In genomic region chr6:57243954-57244353, GRCh38 we compare ENCODE assay signal across 19 cellular contexts. TPM values are rescaled to one million over a fixed set of nuclear protein-coding genes. Genes with fewer than 3 reads are reported as not detected.
DNase-seq lines count a peak whose midpoint lies in the region; ATAC-seq, FAIRE-seq and TF ChIP-seq lines count a peak whose summit lies in the region.
"Had no signal": no experiment of that assay in that cellular context is flagged by ENCODE, and none has a peak within 500 bp of the region (broad histone marks: within the 10 kb centered on the region; RNA-seq: fewer than 3 reads in every experiment).

No MANE protein-coding gene starts in this region.

- no peak for FAIRE-seq in HepG2 (lab: Jason Lieb, UNC)
- FAIRE-seq: A549, GM12892, GM18507 had no signal

- no peaks in the 10 kb centered on the region for H3K79me2 ChIP-seq in HepG2 (ENCODE audit: insufficient read depth, low read length)
- H3K79me2 ChIP-seq in osteoblast (ENCODE audit: insufficient read depth, low read length), result no peaks in the 10 kb centered on the region

- in situ Hi-C loops in HepG2 (cut with HindIII; ENCODE audit: extremely low pct_ligation_motif_present, low pct_unique_long_range_greater_than_20kb), result no loop called here

- H3K4me2 ChIP-seq in HepG2 (ENCODE audit: low read depth, low read length) (no peak overlapping the region), osteoblast (ENCODE audit: insufficient read depth, low read length) (no peak overlapping the region)
- H3K4me2 ChIP-seq: A549, BLaER1 had no signal

- intact Hi-C loops in HepG2 (cut with micrococcal nuclease; ENCODE audit: unreplicated experiment), result no loop called here
- intact Hi-C loops in right lobe of liver (cut with DNase I), result no loop called here
- intact Hi-C loops in uterus (cut with DNase I; ENCODE audit: low total_unique reads), result no loop called here

- TF ChIP-seq POLR2A in HepG2 (IDR thresholded peaks at IDR 0.05; ENCODE audit: insufficient read depth in 1 of 2, low read depth in 2 of 2, low read length in 2 of 2), result no peak
- TF ChIP-seq POLR2A in right lobe of liver (IDR thresholded peaks at IDR 0.05), result no peak
- TF ChIP-seq POLR2A in uterus (IDR thresholded peaks at IDR 0.05), result no peak

- BruUV-seq in HepG2 (replicated peaks; lab: Mats Ljungman, UMichigan), result no TSS peak

- CTCF ChIA-PET in HepG2 (lab: Yijun Ruan, JAX; ENCODE audit: low intra/inter-chr PET ratio, low total read pairs), result no interaction called here

- no peaks in the 10 kb centered on the region for H3K27me3 ChIP-seq in HepG2 (ENCODE audit: control insufficient read depth in 1 of 2, insufficient read depth in 2 of 2, low read length in 2 of 2)
- no peaks in the 10 kb centered on the region for H3K27me3 ChIP-seq in right lobe of liver
- no peaks in the 10 kb centered on the region for H3K27me3 ChIP-seq in osteoblast (ENCODE audit: insufficient read depth, low read length)
- no peaks in the 10 kb centered on the region for H3K27me3 ChIP-seq in uterus
- H3K27me3 ChIP-seq: BLaER1 had no signal

- ATAC-seq in HepG2 (no peak), right lobe of liver (no peak), HG02798 (IDR thresholded peaks at IDR 0.05; ENCODE audit: poor library complexity, unreplicated experiment) (no peak)
- ATAC-seq: A549 had no signal

- no peak overlapping the region for H2AFZ ChIP-seq in HepG2 (ENCODE audit: low read length)
- H2AFZ ChIP-seq in osteoblast (ENCODE audit: low read length), result no peak overlapping the region
- H2AFZ ChIP-seq: GM23248 had no signal

- H4K20me1 ChIP-seq in HepG2 (ENCODE audit: insufficient read depth, low read length) (no peaks in the 10 kb centered on the region), osteoblast (ENCODE audit: insufficient read depth, low read length) (no peaks in the 10 kb centered on the region)
- H4K20me1 ChIP-seq: BLaER1 had no signal

- H3K4me3 ChIP-seq in HepG2 (replicated peaks in 1 of 3; ENCODE audit: insufficient read depth in 1 of 3, low read depth in 2 of 3, low read length in 3 of 3) (no peak overlapping the region), right lobe of liver (no peak overlapping the region), osteoblast (ENCODE audit: insufficient read depth, low read length) (no peak overlapping the region), uterus (no peak overlapping the region)
- H3K4me3 ChIP-seq: A549, BLaER1, GM23248, HAP-1 had no signal

- POLR2A ChIA-PET in HepG2 (lab: Yijun Ruan, JAX), result no interaction called here

- H3K36me3 ChIP-seq in HepG2 (replicated peaks in 1 of 2; ENCODE audit: control insufficient read depth in 1 of 2, insufficient read depth in 2 of 2, low read length in 2 of 2) (no peaks in the 10 kb centered on the region), right lobe of liver (no peaks in the 10 kb centered on the region), osteoblast (ENCODE audit: insufficient read depth, low read length) (no peaks in the 10 kb centered on the region), uterus (no peaks in the 10 kb centered on the region)
- H3K36me3 ChIP-seq: BLaER1, HAP-1 had no signal

- H3K27ac ChIP-seq in HepG2 (ENCODE audit: extremely low read length, insufficient read depth, low read length) (no peak overlapping the region), right lobe of liver (no peak overlapping the region), osteoblast (ENCODE audit: low read depth, low read length) (peak overlapping the region; percentile 78), uterus (peak overlapping the region; percentile 78 to 92)
- H3K27ac ChIP-seq: 22Rv1, BLaER1, HL-60 had no signal

- H3K9me3 ChIP-seq in HepG2 (ENCODE audit: low read length) (no peaks in the 10 kb centered on the region), right lobe of liver (no peaks in the 10 kb centered on the region), osteoblast (ENCODE audit: low read depth, low read length) (no peaks in the 10 kb centered on the region), uterus (no peaks in the 10 kb centered on the region)
- H3K9me3 ChIP-seq: A549, HAP-1 had no signal

- WGBS in HepG2 (ENCODE audit: low lambda C conversion rate), result 34% methylated on average over 7 of the region's 7 CpGs
- 65% methylated on average over 4 of the region's 7 CpGs for WGBS in right lobe of liver (ENCODE audit: insufficient coverage, low coverage, low lambda C conversion rate, missing lambda C conversion rate)

- TF ChIP-seq EP300 in HepG2 (IDR thresholded peaks at IDR 0.05; ENCODE audit: low read depth in 2 of 2, low read length in 2 of 2), result no peak
- TF ChIP-seq EP300 in HepG2 (CRISPR knock-in tag; IDR thresholded peaks at IDR 0.05; ENCODE audit: borderline replicate concordance), result no peak

- no peaks in the 10 kb centered on the region for H3K4me1 ChIP-seq in HepG2 (ENCODE audit: insufficient read depth, low read length)
- H3K4me1 ChIP-seq in right lobe of liver, result no peaks in the 10 kb centered on the region
- H3K4me1 ChIP-seq in osteoblast (ENCODE audit: insufficient read depth, low read length), result peaks cover 16% of the 10 kb centered on the region
- H3K4me1 ChIP-seq in uterus, result peaks cover 0 to 6% of the 10 kb centered on the region in 2 donors
- H3K4me1 ChIP-seq: BLaER1 had no signal

- no peak overlapping the region for H3K9ac ChIP-seq in HepG2 (ENCODE audit: insufficient read depth, low read depth, low read length)
- H3K9ac ChIP-seq: BLaER1, GM23248 had no signal

- no peak for TF ChIP-seq RAD21 in HepG2 (CRISPR knock-in tag; IDR thresholded peaks at IDR 0.05)

- DNase-seq in HepG2 (ENCODE audit: low spot score) (no peak), right lobe of liver (no peak), osteoblast (ENCODE audit: insufficient read length, low spot score, missing footprints) (no peak), uterus (no peak), mesenteric fat pad (ENCODE audit: low spot score) (no peak), NCI-H2171 (lab: John Stamatoyannopoulos, UW) (no peak)
- DNase-seq: CD4-positive, alpha-beta memory T cell; DMS153; DMS79; GDM1; GM23248 had no signal

- TF ChIP-seq CTCF in HepG2 (CRISPR knock-in tag; IDR thresholded peaks at IDR 0.05), result no peak
- TF ChIP-seq CTCF in right lobe of liver (IDR thresholded peaks at IDR 0.05), result no peak
- no peak for TF ChIP-seq CTCF in osteoblast (IDR thresholded peaks at IDR 0.05; ENCODE audit: extremely low read depth, low read depth, low read length)
- no peak for TF ChIP-seq CTCF in uterus (IDR thresholded peaks at IDR 0.05)

TF ChIP-seq in HepG2, 621 proteins besides CTCF, POLR2A, EP300 and RAD21:
- TF ChIP-seq NFYC (CRISPR knock-in tag; IDR thresholded peaks at IDR 0.05) (peak; percentile 50; the same call in 1 of the 2 replicates), NFYB (CRISPR knock-in tag; IDR thresholded peaks at IDR 0.05) (0 out of 2 replicates have a peak, but pooled peaks have one; percentile 34), ZFP36 (IDR thresholded peaks at IDR 0.05; ENCODE audit: borderline replicate concordance, low read depth, low read length, partially characterized antibody) (no peak)

RNA-seq across cellular contexts. Expression of gene RAB23, which starts 21.8 kb away (rescaled TPM):
- total RNA-seq in HepG2 (2016; rRNA removed; fragmentation: Illumina TruSeq; extraction: Trizol), result 16.4 and 24.2 TPM in 2 replicates
- total RNA-seq in HepG2 (2016; cell fraction: cytosol; rRNA removed; fragmentation: Illumina TruSeq; extraction: Trizol; ENCODE audit: low read depth), result 11.4 and 11.7 TPM in 2 replicates
- 16.0 and 22.3 TPM in 2 replicates for total RNA-seq in HepG2 (2016; cell fraction: insoluble cytoplasmic fraction; rRNA removed; fragmentation: Illumina TruSeq; extraction: Trizol)
- 13.3 and 13.6 TPM in 2 replicates for total RNA-seq in HepG2 (2016; cell fraction: membrane; rRNA removed; fragmentation: Illumina TruSeq; extraction: Trizol)
- total RNA-seq in HepG2 (2016; cell fraction: nucleus; rRNA removed; fragmentation: Illumina TruSeq; extraction: Trizol), result 11.2 and 11.3 TPM in 2 replicates
- polyA plus RNA-seq in HepG2 (2011; rRNA removed), result 4.3 and 5.5 TPM in 2 replicates
- polyA plus RNA-seq in HepG2 (2011; cell fraction: cytosol; rRNA removed), result 1.2 and 2.8 TPM in 2 replicates
- 1.2 and 1.7 TPM in 2 replicates for polyA plus RNA-seq in HepG2 (2011; cell fraction: nucleus; rRNA removed)
- polyA plus RNA-seq in HepG2 (2012), result 5.7 and 7.3 TPM in 2 replicates
- 1.5 and 1.9 TPM in 2 replicates for polyA plus RNA-seq in HepG2 (2016; cell fraction: cytosol; fragmentation: Illumina TruSeq; extraction: Trizol; ENCODE audit: low read depth)
- polyA plus RNA-seq in HepG2 (2016; cell fraction: insoluble cytoplasmic fraction; fragmentation: Illumina TruSeq; extraction: Trizol; ENCODE audit: low read depth), result 21.0 and 23.0 TPM in 2 replicates
- 6.9 and 8.1 TPM in 2 replicates for polyA plus RNA-seq in HepG2 (2016; cell fraction: membrane; fragmentation: Illumina TruSeq; extraction: Trizol; ENCODE audit: low read depth)
- polyA plus RNA-seq in HepG2 (2016; cell fraction: nucleus; fragmentation: Illumina TruSeq; extraction: Trizol; ENCODE audit: insufficient read depth, low read depth), result 10.4 and 11.4 TPM in 2 replicates
- 2.0 and 3.9 TPM in 2 replicates for polyA minus RNA-seq in HepG2 (2011; rRNA and poly(A)+ RNA removed; ENCODE audit: low replicate concordance)
- 3.8 and 3.9 TPM in 2 replicates for polyA minus RNA-seq in HepG2 (2011; cell fraction: cytosol; rRNA and poly(A)+ RNA removed)
- polyA minus RNA-seq in HepG2 (2011; cell fraction: nucleus; rRNA and poly(A)+ RNA removed), result 6.2 and 9.2 TPM in 2 replicates
- 1 to 10 TPM; 2.0 to 3.1 (median 2.5) TPM for total RNA-seq in right lobe of liver
- 74.0 and 82.2 TPM in 2 replicates for total RNA-seq in osteoblast
- 10 to 100 TPM; 54.4 to 95.3 (median 68.5) TPM for total RNA-seq in uterus
- 9.4 TPM for total RNA-seq in mesenteric fat pad

Comparison
In these comparisons a context has a peak if more than half of its experiments do, and no peak if none do; other contexts are left out.
1. H3K27ac ChIP-seq: peak in osteoblast (single experiment) and uterus (2 of 2); none in HepG2 (single experiment) and right lobe of liver (0 of 3).